8 cellular contexts compared by ENCODE assay signal in genomic region chrX:119421306-119421705, GRCh38.
"Had no signal": no experiment of that assay in that cellular context is flagged by ENCODE, and none has a peak within 500 bp of the region (broad histone marks: within the 10 kb centered on the region; RNA-seq: fewer than 3 reads in every experiment).

No MANE protein-coding gene starts in this region.

- H3K4me3 ChIP-seq: GM23338 had no signal

- FAIRE-seq: HepG2 had no signal

- DNase-seq: H7, HFFc6, KBM-7 had no signal

- H3K27ac ChIP-seq: HL-60, KMS-11 had no signal

- H3K4me2 ChIP-seq: GM23338, KMS-11 had no signal

- H3K9ac ChIP-seq: KMS-11 had no signal

- ATAC-seq: GM23338, HCT116, HepG2 had no signal

- H2AFZ ChIP-seq: GM23338 had no signal
